Comparison of ENCODE assay signal across 1 cellular context in genomic region chr19:15264933-15265206, GRCh38.
TF ChIP-seq lines count a peak whose summit lies in the region.

No MANE protein-coding gene starts in this region.

TF ChIP-seq in K562, 482 proteins besides CTCF, POLR2A, EP300 and RAD21:
- TF ChIP-seq ZBTB7A (IDR thresholded peaks at IDR 0.05; ENCODE audit: borderline replicate concordance, control insufficient read depth, low read depth, low read length) (no peak), ZNF644 (tag; IDR thresholded peaks at IDR 0.05; ENCODE audit: low read depth) (no peak), SIRT6 (IDR thresholded peaks at IDR 0.05; ENCODE audit: low read depth, low read length) (no peak), ZNF76 (CRISPR knock-in tag; IDR thresholded peaks at IDR 0.05; ENCODE audit: borderline replicate concordance) (no peak), PYGO2 (tag; IDR thresholded peaks at IDR 0.05) (no peak), NELFE (IDR thresholded peaks at IDR 0.05; ENCODE audit: insufficient read depth, insufficient read length) (no peak), SMARCE1 (IDR thresholded peaks at IDR 0.05) (no peak), NR4A1 (CRISPR knock-in tag; IDR thresholded peaks at IDR 0.05) (no peak), NR4A1 (tag; IDR thresholded peaks at IDR 0.05) (no peak), ZC3H4 (CRISPR knock-in tag; IDR thresholded peaks at IDR 0.05; ENCODE audit: borderline replicate concordance) (no peak), SRSF3 (IDR thresholded peaks at IDR 0.05; ENCODE audit: insufficient read depth, low read length) (no peak), C11orf30 (IDR thresholded peaks at IDR 0.05; ENCODE audit: low read depth) (no peak), NCOR1 (IDR thresholded peaks at IDR 0.05) (no peak), ZNF232 (CRISPR knock-in tag; IDR thresholded peaks at IDR 0.05) (no peak), SMARCA5 (IDR thresholded peaks at IDR 0.05) (no peak)
